ENCODE assay signal across 8 cellular contexts in the genomic region with DNA sequence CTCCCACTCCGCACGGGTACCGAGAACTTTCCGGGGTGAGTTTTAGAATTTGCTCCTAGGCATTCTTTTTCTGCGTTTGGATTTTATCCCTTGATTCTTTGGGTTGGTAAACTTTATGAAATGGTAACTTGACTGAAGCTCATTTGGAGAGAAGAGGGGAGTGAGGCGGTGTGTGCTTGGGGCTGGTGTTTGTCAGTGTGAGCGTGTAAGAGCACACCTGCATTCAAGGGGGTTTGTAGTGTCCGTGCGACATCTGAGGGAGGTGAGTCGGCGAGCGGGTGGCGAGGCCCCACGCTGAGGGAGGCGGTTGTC. TPM values are rescaled to one million over a fixed set of nuclear protein-coding genes. Genes with fewer than 3 reads are reported as not detected.
A peak's percentile ranks its signal among the peaks of the same experiment; 100 is the strongest.
DNase-seq lines count a peak whose midpoint lies in the region; ATAC-seq and TF ChIP-seq lines count a peak whose summit lies in the region.

No MANE protein-coding gene starts in this region.

- H4K20me1 ChIP-seq in GM23338 (replicated peaks; ENCODE audit: insufficient read depth): peaks cover 5% of the 10 kb centered on the region
- H4K20me1 ChIP-seq in hepatocyte (ENCODE audit: insufficient read depth, poor library complexity, severe bottlenecking): peaks cover 18% of the 10 kb centered on the region

- H3K4me2 ChIP-seq in GM23338 (peak overlapping the region; percentile 85), hepatocyte (peak overlapping the region; percentile 97), skeletal muscle satellite cell (ENCODE audit: low read length) (peak overlapping the region; percentile 90)

- H3K9me3 ChIP-seq in WERI-Rb-1 (ENCODE audit: severe bottlenecking): no peaks in the 10 kb centered on the region
- no peaks in the 10 kb centered on the region for H3K9me3 ChIP-seq in hepatocyte (ENCODE audit: low read depth)
- no peaks in the 10 kb centered on the region for H3K9me3 ChIP-seq in skeletal muscle satellite cell (replicated peaks; ENCODE audit: low read length)

- H3K36me3 ChIP-seq in GM23338 (ENCODE audit: insufficient read depth) (no peaks in the 10 kb centered on the region), WERI-Rb-1 (peaks cover 8% of the 10 kb centered on the region), hepatocyte (replicated peaks; ENCODE audit: insufficient read depth, low read depth) (no peaks in the 10 kb centered on the region), skeletal muscle satellite cell (ENCODE audit: insufficient read depth, low read length) (peaks cover 3% of the 10 kb centered on the region)

- no peaks in the 10 kb centered on the region for H3K9me2 ChIP-seq in GM23338 (ENCODE audit: insufficient read depth)
- H3K9me2 ChIP-seq in hepatocyte (replicated peaks; ENCODE audit: insufficient read depth): no peaks in the 10 kb centered on the region

- H3K4me1 ChIP-seq in GM23338 (ENCODE audit: insufficient read depth) (peaks cover 56% of the 10 kb centered on the region), hepatocyte (ENCODE audit: insufficient read depth) (peaks cover 14% of the 10 kb centered on the region), skeletal muscle satellite cell (ENCODE audit: control insufficient read depth, insufficient read depth, low read length) (peaks cover 20% of the 10 kb centered on the region)

- H3K27ac Mint-ChIP-seq in GM23338: no peak overlapping the region

- no peak overlapping the region for H3K9ac ChIP-seq in skeletal muscle satellite cell (ENCODE audit: low read depth, low read length)

- H3K27me3 ChIP-seq in GM23338 (ENCODE audit: insufficient read depth) (peaks cover 98% of the 10 kb centered on the region), WERI-Rb-1 (ENCODE audit: insufficient read depth, low read depth, severe bottlenecking) (no peaks in the 10 kb centered on the region), hepatocyte (no peaks in the 10 kb centered on the region), skeletal muscle satellite cell (ENCODE audit: control insufficient read depth, insufficient read depth, low read length) (peaks cover 54% of the 10 kb centered on the region)

- peaks cover 37% of the 10 kb centered on the region for H3K4me1 Mint-ChIP-seq in GM23338

- ATAC-seq in GM23338 (no peak), HG02588 (IDR thresholded peaks at IDR 0.05; ENCODE audit: unreplicated experiment) (no peak), HG02884 (IDR thresholded peaks at IDR 0.05; ENCODE audit: unreplicated experiment) (no peak)

- no peaks in the 10 kb centered on the region for H3K79me2 ChIP-seq in GM23338 (replicated peaks; ENCODE audit: insufficient read depth)
- H3K79me2 ChIP-seq in hepatocyte: peaks cover 70% of the 10 kb centered on the region

- H3K27ac ChIP-seq in GM23338 (ENCODE audit: low read depth): no peak overlapping the region
- peak overlapping the region; percentile 95 for H3K27ac ChIP-seq in WERI-Rb-1
- peak overlapping the region; percentile 96 for H3K27ac ChIP-seq in hepatocyte

- no peaks in the 10 kb centered on the region; the same call in 2 of the 3 replicates for H3K36me3 Mint-ChIP-seq in GM23338 (ENCODE audit: low read depth)

- TF ChIP-seq CTCF in GM23338 (conservative IDR thresholded peaks at IDR 0.05; ENCODE audit: low read depth in 2 of 2) (no peak), WERI-Rb-1 (IDR thresholded peaks at IDR 0.05; ENCODE audit: low read depth, low read length) (no peak), hepatocyte (IDR thresholded peaks at IDR 0.05; ENCODE audit: poor library complexity) (no peak)

- DNase-seq in GM23338 (ENCODE audit: low spot score) (no peak), WERI-Rb-1 (no peak), hepatocyte (ENCODE audit: low spot score) (no peak), AG20443 (ENCODE audit: low spot score) (no peak)
- DNase-seq in stimulated activated CD4-positive, alpha-beta T cell treated with anti-CD3 and anti-CD28 coated beads, Interleukin-15, amount 100 ng/mL, for 24 hours: no peak

- peak overlapping the region; percentile 98 for H2AFZ ChIP-seq in GM23338
- peak overlapping the region; percentile 85 for H2AFZ ChIP-seq in hepatocyte

- H3K27me3 Mint-ChIP-seq in GM23338 (ENCODE audit: insufficient read depth, low read depth, poor library complexity): peaks cover 93% of the 10 kb centered on the region

- H3K9me3 Mint-ChIP-seq in GM23338: peaks cover 3% of the 10 kb centered on the region; the same call in 2 of the 3 replicates

- WGBS in hepatocyte (ENCODE audit: low lambda C conversion rate, missing lambda C conversion rate): 2% methylated on average over 15 of the region's 15 CpGs

- peaks cover 26% of the 10 kb centered on the region for H3F3A ChIP-seq in GM23338 (replicated peaks; ENCODE audit: low read depth)

- H3K4me3 Mint-ChIP-seq in GM23338: peak overlapping the region; percentile 76

- H3K4me3 ChIP-seq in GM23338 (peak overlapping the region; percentile 65), WERI-Rb-1 (ENCODE audit: low read depth, low read length) (peak overlapping the region; percentile 98), hepatocyte (peak overlapping the region; percentile 68), skeletal muscle satellite cell (ENCODE audit: low read length) (no peak overlapping the region)

TF ChIP-seq in GM23338, 12 proteins besides CTCF, POLR2A, EP300 and RAD21:
- TF ChIP-seq EZH2phosphoT487 (IDR thresholded peaks at IDR 0.05; ENCODE audit: unreplicated experiment): peak; percentile 4
- TF ChIP-seq POLR2AphosphoS5 (IDR thresholded peaks at IDR 0.05; ENCODE audit: low read depth): no peak
- TF ChIP-seq, protein P1, sequence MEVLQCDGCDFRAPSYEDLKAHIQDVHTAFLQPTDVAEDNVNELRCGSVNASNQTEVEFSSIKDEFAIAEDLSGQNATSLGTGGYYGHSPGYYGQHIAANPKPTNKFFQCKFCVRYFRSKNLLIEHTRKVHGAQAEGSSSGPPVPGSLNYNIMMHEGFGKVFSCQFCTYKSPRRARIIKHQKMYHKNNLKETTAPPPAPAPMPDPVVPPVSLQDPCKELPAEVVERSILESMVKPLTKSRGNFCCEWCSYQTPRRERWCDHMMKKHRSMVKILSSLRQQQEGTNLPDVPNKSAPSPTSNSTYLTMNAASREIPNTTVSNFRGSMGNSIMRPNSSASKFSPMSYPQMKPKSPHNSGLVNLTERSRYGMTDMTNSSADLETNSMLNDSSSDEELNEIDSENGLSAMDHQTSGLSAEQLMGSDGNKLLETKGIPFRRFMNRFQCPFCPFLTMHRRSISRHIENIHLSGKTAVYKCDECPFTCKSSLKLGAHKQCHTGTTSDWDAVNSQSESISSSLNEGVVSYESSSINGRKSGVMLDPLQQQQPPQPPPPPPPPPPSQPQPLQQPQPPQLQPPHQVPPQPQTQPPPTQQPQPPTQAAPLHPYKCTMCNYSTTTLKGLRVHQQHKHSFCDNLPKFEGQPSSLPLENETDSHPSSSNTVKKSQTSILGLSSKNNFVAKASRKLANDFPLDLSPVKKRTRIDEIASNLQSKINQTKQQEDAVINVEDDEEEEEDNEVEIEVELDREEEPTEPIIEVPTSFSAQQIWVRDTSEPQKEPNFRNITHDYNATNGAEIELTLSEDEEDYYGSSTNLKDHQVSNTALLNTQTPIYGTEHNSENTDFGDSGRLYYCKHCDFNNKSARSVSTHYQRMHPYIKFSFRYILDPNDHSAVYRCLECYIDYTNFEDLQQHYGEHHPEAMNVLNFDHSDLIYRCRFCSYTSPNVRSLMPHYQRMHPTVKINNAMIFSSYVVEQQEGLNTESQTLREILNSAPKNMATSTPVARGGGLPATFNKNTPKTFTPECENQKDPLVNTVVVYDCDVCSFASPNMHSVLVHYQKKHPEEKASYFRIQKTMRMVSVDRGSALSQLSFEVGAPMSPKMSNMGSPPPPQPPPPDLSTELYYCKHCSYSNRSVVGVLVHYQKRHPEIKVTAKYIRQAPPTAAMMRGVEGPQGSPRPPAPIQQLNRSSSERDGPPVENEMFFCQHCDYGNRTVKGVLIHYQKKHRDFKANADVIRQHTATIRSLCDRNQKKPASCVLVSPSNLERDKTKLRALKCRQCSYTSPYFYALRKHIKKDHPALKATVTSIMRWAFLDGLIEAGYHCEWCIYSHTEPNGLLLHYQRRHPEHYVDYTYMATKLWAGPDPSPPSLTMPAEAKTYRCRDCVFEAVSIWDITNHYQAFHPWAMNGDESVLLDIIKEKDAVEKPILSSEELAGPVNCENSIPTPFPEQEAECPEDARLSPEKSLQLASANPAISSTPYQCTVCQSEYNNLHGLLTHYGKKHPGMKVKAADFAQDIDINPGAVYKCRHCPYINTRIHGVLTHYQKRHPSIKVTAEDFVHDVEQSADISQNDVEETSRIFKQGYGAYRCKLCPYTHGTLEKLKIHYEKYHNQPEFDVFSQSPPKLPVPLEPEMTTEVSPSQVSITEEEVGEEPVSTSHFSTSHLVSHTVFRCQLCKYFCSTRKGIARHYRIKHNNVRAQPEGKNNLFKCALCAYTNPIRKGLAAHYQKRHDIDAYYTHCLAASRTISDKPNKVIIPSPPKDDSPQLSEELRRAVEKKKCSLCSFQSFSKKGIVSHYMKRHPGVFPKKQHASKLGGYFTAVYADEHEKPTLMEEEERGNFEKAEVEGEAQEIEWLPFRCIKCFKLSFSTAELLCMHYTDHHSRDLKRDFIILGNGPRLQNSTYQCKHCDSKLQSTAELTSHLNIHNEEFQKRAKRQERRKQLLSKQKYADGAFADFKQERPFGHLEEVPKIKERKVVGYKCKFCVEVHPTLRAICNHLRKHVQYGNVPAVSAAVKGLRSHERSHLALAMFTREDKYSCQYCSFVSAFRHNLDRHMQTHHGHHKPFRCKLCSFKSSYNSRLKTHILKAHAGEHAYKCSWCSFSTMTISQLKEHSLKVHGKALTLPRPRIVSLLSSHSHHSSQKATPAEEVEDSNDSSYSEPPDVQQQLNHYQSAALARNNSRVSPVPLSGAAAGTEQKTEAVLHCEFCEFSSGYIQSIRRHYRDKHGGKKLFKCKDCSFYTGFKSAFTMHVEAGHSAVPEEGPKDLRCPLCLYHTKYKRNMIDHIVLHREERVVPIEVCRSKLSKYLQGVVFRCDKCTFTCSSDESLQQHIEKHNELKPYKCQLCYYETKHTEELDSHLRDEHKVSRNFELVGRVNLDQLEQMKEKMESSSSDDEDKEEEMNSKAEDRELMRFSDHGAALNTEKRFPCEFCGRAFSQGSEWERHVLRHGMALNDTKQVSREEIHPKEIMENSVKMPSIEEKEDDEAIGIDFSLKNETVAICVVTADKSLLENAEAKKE (CRISPR knock-in tag; IDR thresholded peaks at IDR 0.05): no peak
- no peak for TF ChIP-seq CREB1 (CRISPR knock-in tag; IDR thresholded peaks at IDR 0.05; ENCODE audit: low read depth)
- TF ChIP-seq EZH2 (IDR thresholded peaks at IDR 0.05; ENCODE audit: low read depth, unreplicated experiment): peak; percentile 81

RNA-seq across cellular contexts. Expression of a gene that starts 2.4 kb away (rescaled TPM):
- total RNA-seq in GM23338 (2014; rRNA removed; shearing (Covaris generic)): 0.04 TPM in 1 of 2 replicates, not detected in the other
- polyA plus RNA-seq in GM23338 (2016; fragmentation: Nextera tagmentation; extraction: Ambion mirVana) (0.21 and 0.24 TPM in 2 replicates), hepatocyte (11.5 and 14.1 TPM in 2 replicates)
- 17.6 and 19.6 TPM in 2 replicates for total RNA-seq in hepatocyte
- total RNA-seq in skeletal muscle satellite cell (2012; rRNA removed): 11.7 and 25.8 TPM in 2 replicates

RNA-seq across cellular contexts. Expression of a gene that starts 27.4 kb away (rescaled TPM):
- 0.90 TPM in 1 of 2 replicates, not detected in the other for total RNA-seq in GM23338 (2014; rRNA removed; shearing (Covaris generic))
- 1.6 and 1.8 TPM in 2 replicates for polyA plus RNA-seq in GM23338 (2016; fragmentation: Nextera tagmentation; extraction: Ambion mirVana)
- total RNA-seq in hepatocyte: 5.6 and 6.8 TPM in 2 replicates
- 8.3 and 15.7 TPM in 2 replicates for polyA plus RNA-seq in hepatocyte
- total RNA-seq in skeletal muscle satellite cell (2012; rRNA removed): 2.2 and 3.8 TPM in 2 replicates

Comparison
In these comparisons a context has a peak if more than half of its experiments do, and no peak if none do; other contexts are left out.
1. RNA of a gene that starts 2.4 kb away (total RNA-seq): 17.6 to 19.6 TPM in hepatocyte; 0.04 TPM in GM23338; every median in the first group is over 10 times any median in the second.
2. Peak in every context shown above with its lines, with median percentiles within 50 percentile points of each other: H3K4me2 ChIP-seq.